10 cellular contexts compared by ENCODE assay signal in genomic region chr14:90274019-90274418, GRCh38. TPM values are rescaled to one million over a fixed set of nuclear protein-coding genes. Genes with fewer than 3 reads are reported as not detected.
DNase-seq lines count a peak whose midpoint lies in the region; ATAC-seq and TF ChIP-seq lines count a peak whose summit lies in the region.
"Had no signal": no experiment of that assay in that cellular context is flagged by ENCODE, and none has a peak within 500 bp of the region (broad histone marks: within the 10 kb centered on the region; RNA-seq: fewer than 3 reads in every experiment).

No MANE protein-coding gene starts in this region.

- H3K4me1 Mint-ChIP-seq in activated CD4-positive, alpha-beta T cell treated with anti-CD3 and anti-CD28 coated beads, Interleukin-2, amount 10 ng/mL, durations not matched to agents 7 days and 5 days = peaks cover 17% of the 10 kb centered on the region
- H3K4me1 Mint-ChIP-seq in WTC11 = 0 out of 2 replicates have a peak, but pooled peaks cover 2% of the 10 kb centered on the region
- H3K4me1 Mint-ChIP-seq in stimulated activated memory B cell treated with anti-CD40 and anti-IgM and Interleukin-4, amounts not matched to agents 10 μg/mL and 1 μg/mL and 100 μg/mL, for 72 hours = no peaks in the 10 kb centered on the region

- peak overlapping the region; percentile 68 for H3K27ac Mint-ChIP-seq in activated CD4-positive, alpha-beta T cell treated with anti-CD3 and anti-CD28 coated beads, Interleukin-2, amount 10 ng/mL, durations not matched to agents 7 days and 5 days
- no peak overlapping the region for H3K27ac Mint-ChIP-seq in WTC11
- no peak overlapping the region for H3K27ac Mint-ChIP-seq in stimulated activated memory B cell treated with anti-CD40 and anti-IgM and Interleukin-4, amounts not matched to agents 10 μg/mL and 1 μg/mL and 100 μg/mL, for 72 hours

- POLR2A ChIA-PET in activated CD4-positive, alpha-beta T cell treated with anti-CD3 and anti-CD28 coated beads, Interleukin-2, amount 10 ng/mL, durations not matched to agents 7 days and 5 days (lab: Charles Lee) = no interaction called here
- POLR2A ChIA-PET in WTC11 (lab: Charles Lee) = no interaction called here

- H3K9me3 Mint-ChIP-seq in activated CD4-positive, alpha-beta T cell treated with anti-CD3 and anti-CD28 coated beads, Interleukin-2, amount 10 ng/mL, durations not matched to agents 7 days and 5 days = no peaks in the 10 kb centered on the region
- H3K9me3 Mint-ChIP-seq in WTC11 = no peaks in the 10 kb centered on the region
- H3K9me3 Mint-ChIP-seq in stimulated activated memory B cell treated with anti-CD40 and anti-IgM and Interleukin-4, amounts not matched to agents 10 μg/mL and 1 μg/mL and 100 μg/mL, for 72 hours = no peaks in the 10 kb centered on the region
- H3K9me3 Mint-ChIP-seq: natural killer cell had no signal

- CTCF ChIA-PET in activated CD4-positive, alpha-beta T cell treated with anti-CD3 and anti-CD28 coated beads, Interleukin-2, amount 10 ng/mL, durations not matched to agents 7 days and 5 days (lab: Charles Lee) = no interaction called here
- CTCF ChIA-PET in WTC11 (lab: Charles Lee) = interaction anchor here (1.4 kb wide), 1 partner anchor 13 kb away, joined by 3 read pairs; no protein-coding TSS in a partner anchor

- intact Hi-C loops in Right ventricle myocardium superior (cut with DNase I) = no loop called here

- H3K36me3 Mint-ChIP-seq in activated CD4-positive, alpha-beta T cell treated with anti-CD3 and anti-CD28 coated beads, Interleukin-2, amount 10 ng/mL, durations not matched to agents 7 days and 5 days (ENCODE audit: low read depth) = peaks cover 36% of the 10 kb centered on the region
- H3K36me3 Mint-ChIP-seq in WTC11 = peaks cover 42% of the 10 kb centered on the region
- peaks cover 75% of the 10 kb centered on the region for H3K36me3 Mint-ChIP-seq in stimulated activated memory B cell treated with anti-CD40 and anti-IgM and Interleukin-4, amounts not matched to agents 10 μg/mL and 1 μg/mL and 100 μg/mL, for 72 hours

- DNase-seq in activated CD4-positive, alpha-beta T cell treated with anti-CD3 and anti-CD28 coated beads, Interleukin-2, amount 10 ng/mL, durations not matched to agents 7 days and 5 days = peak; percentile 4
- no peak for DNase-seq in activated CD4-positive, alpha-beta T cell treated with anti-CD3 and anti-CD28 coated beads for 48 hours
- peak; percentile 43 for DNase-seq in WTC11 (ENCODE audit: low spot score)
- no peak for DNase-seq in Right ventricle myocardium superior
- no peak for DNase-seq in HK-2 (ENCODE audit: unreplicated experiment)
- DNase-seq: IMR-90, natural killer cell had no signal

- H3K4me3 Mint-ChIP-seq in activated CD4-positive, alpha-beta T cell treated with anti-CD3 and anti-CD28 coated beads, Interleukin-2, amount 10 ng/mL, durations not matched to agents 7 days and 5 days = no peak overlapping the region
- no peak overlapping the region for H3K4me3 Mint-ChIP-seq in WTC11
- H3K4me3 Mint-ChIP-seq in stimulated activated memory B cell treated with anti-CD40 and anti-IgM and Interleukin-4, amounts not matched to agents 10 μg/mL and 1 μg/mL and 100 μg/mL, for 72 hours = no peak overlapping the region
- H3K4me3 Mint-ChIP-seq: natural killer cell had no signal

- ATAC-seq in WTC11 (peak; percentile 89), Right ventricle myocardium superior (ENCODE audit: poor library complexity) (peak; percentile 3), GM21528 (IDR thresholded peaks at IDR 0.05; ENCODE audit: low FRiP score, unreplicated experiment) (no peak), GM19035 (IDR thresholded peaks at IDR 0.05; ENCODE audit: unreplicated experiment) (no peak)
- peak; percentile 47 for ATAC-seq in stimulated activated memory B cell treated with anti-CD40 and anti-IgM and Interleukin-4, amounts not matched to agents 10 μg/mL and 1 μg/mL and 100 μg/mL, for 72 hours

- peak; percentile 23; the same call in 1 of the 2 replicates for TF ChIP-seq CTCF in WTC11 (IDR thresholded peaks at IDR 0.05)

- H3K27me3 Mint-ChIP-seq in activated CD4-positive, alpha-beta T cell treated with anti-CD3 and anti-CD28 coated beads, Interleukin-2, amount 10 ng/mL, durations not matched to agents 7 days and 5 days = no peaks in the 10 kb centered on the region
- H3K27me3 Mint-ChIP-seq in WTC11 (ENCODE audit: low read depth) = no peaks in the 10 kb centered on the region
- H3K27me3 Mint-ChIP-seq in stimulated activated memory B cell treated with anti-CD40 and anti-IgM and Interleukin-4, amounts not matched to agents 10 μg/mL and 1 μg/mL and 100 μg/mL, for 72 hours = no peaks in the 10 kb centered on the region

TF ChIP-seq in WTC11, 78 proteins besides CTCF, POLR2A, EP300 and RAD21:
- TF ChIP-seq NFATC4 (CRISPR knock-in tag; IDR thresholded peaks at IDR 0.05) = 0 out of 2 replicates have a peak, but pooled peaks have one; percentile 38
- TF ChIP-seq ZNF671 (CRISPR knock-in tag; IDR thresholded peaks at IDR 0.05) = no peak
- no peak for TF ChIP-seq NFYB (CRISPR knock-in tag; conservative IDR thresholded peaks at IDR 0.05; ENCODE audit: low read depth)

RNA-seq across cellular contexts. Expression of gene PSMC1, which starts 17.7 kb away (rescaled TPM):
- total RNA-seq in activated CD4-positive, alpha-beta T cell treated with anti-CD3 and anti-CD28 coated beads, Interleukin-2, amount 10 ng/mL, durations not matched to agents 7 days and 5 days = 10 to 100 TPM; 78.6 to 85.6 TPM
- total RNA-seq in WTC11 (2021) (75.9 to 92.8 TPM (median 88.9 TPM) in 3 replicates), Right ventricle myocardium superior (132 TPM)

RNA-seq across cellular contexts. Expression of gene NRDE2, which starts 57.7 kb away (rescaled TPM):
- total RNA-seq in activated CD4-positive, alpha-beta T cell treated with anti-CD3 and anti-CD28 coated beads, Interleukin-2, amount 10 ng/mL, durations not matched to agents 7 days and 5 days = 10 to 100 TPM; 21.2 to 23.2 TPM
- 12.1 to 13.5 TPM (median 12.2 TPM) in 3 replicates for total RNA-seq in WTC11 (2021)
- 9.5 TPM for total RNA-seq in Right ventricle myocardium superior

Comparison
In these comparisons a context has a peak if more than half of its experiments do, and no peak if none do; other contexts are left out.
1. DNase-seq: peak in activated CD4-positive, alpha-beta T cell treated with anti-CD3 and anti-CD28 coated beads, Interleukin-2, amount 10 ng/mL, durations not matched to agents 7 days and 5 days (single experiment) and WTC11 (single experiment); none in activated CD4-positive, alpha-beta T cell treated with anti-CD3 and anti-CD28 coated beads for 48 hours (single experiment), Right ventricle myocardium superior (single experiment) and HK-2 (single experiment).
2. ATAC-seq: peak in WTC11 (single experiment), Right ventricle myocardium superior (single experiment) and stimulated activated memory B cell treated with anti-CD40 and anti-IgM and Interleukin-4, amounts not matched to agents 10 μg/mL and 1 μg/mL and 100 μg/mL, for 72 hours (single experiment); none in GM21528 (single experiment) and GM19035 (single experiment).